ENCODE assay signal across 11 cellular contexts in the genomic region with DNA sequence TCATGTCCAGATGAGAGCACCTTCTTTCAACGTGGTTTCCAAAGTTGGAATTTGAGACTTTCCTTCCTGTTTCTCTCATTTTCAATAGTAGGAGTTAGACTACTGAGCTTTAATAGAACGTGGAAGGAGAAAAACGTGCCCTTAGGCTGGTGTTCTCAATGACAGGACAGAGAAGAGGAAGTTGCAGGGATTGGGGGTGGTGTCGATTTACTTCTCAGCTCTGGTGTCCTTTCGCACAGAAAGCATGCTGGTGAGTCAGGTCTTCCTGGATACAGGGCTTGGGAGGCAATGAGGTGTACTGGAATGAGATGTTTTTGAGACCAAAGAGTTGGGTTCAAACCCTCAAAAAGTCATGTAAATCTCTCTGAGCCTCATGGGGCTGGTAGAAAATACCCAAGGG.
A peak's percentile ranks its signal among the peaks of the same experiment; 100 is the strongest.
DNase-seq lines count a peak whose midpoint lies in the region; ATAC-seq and TF ChIP-seq lines count a peak whose summit lies in the region.
"Had no signal": no experiment of that assay in that cellular context is flagged by ENCODE, and none has a peak within 500 bp of the region (broad histone marks: within the 10 kb centered on the region; RNA-seq: fewer than 3 reads in every experiment).

No MANE protein-coding gene starts in this region.

- in situ Hi-C loops in ACHN (cut with HindIII; ENCODE audit: low pct_ligation_motif_present, low pct_unique_long_range_greater_than_20kb, low sequenced_read_pairs), result no loop called here

- H3K4me3 ChIP-seq in HL-60 (replicated peaks; ENCODE audit: insufficient read depth, low read length), result no peak overlapping the region
- H3K4me3 ChIP-seq: colonic mucosa, Peyer's patch had no signal

- peak; percentile 32 for DNase-seq in ACHN
- DNase-seq in HL-60 (ENCODE audit: low read depth in 1 of 2, low spot score in 1 of 2), result peak; percentile 36 to 52
- DNase-seq in SKM-1 treated with dmso at 0.1 percent for 144 hours (lab: John Stamatoyannopoulos, UW; ENCODE audit: unreplicated experiment), result peak; percentile 81
- peak; percentile 59 for DNase-seq in foreskin melanocyte
- no peak for DNase-seq in activated CD4-positive, alpha-beta T cell treated with anti-CD3 and anti-CD28 coated beads, Interleukin-2, amount 50 U/mL, for 1 hour
- no peak for DNase-seq in central memory CD4-positive, alpha-beta T cell
- DNase-seq: activated CD8-positive, alpha-beta memory T cell treated with anti-CD3 and anti-CD28 coated beads, Interleukin-2, amount 50 U/mL, for 4 hours; colonic mucosa; Peyer's patch had no signal

- H3K27me3 ChIP-seq in HL-60 (ENCODE audit: insufficient read depth, poor library complexity, severe bottlenecking), result no peaks in the 10 kb centered on the region
- H3K27me3 ChIP-seq: colonic mucosa, Peyer's patch had no signal

- no peak for ATAC-seq in HG02852 (IDR thresholded peaks at IDR 0.05; ENCODE audit: unreplicated experiment)
- no peak for ATAC-seq in GM21529 (IDR thresholded peaks at IDR 0.05; ENCODE audit: unreplicated experiment)

- no peak for TF ChIP-seq CTCF in HL-60 (IDR thresholded peaks at IDR 0.05; ENCODE audit: insufficient read depth, low read length)

- no peak overlapping the region for H3K27ac ChIP-seq in HL-60 (replicated peaks)
- H3K27ac ChIP-seq: colonic mucosa, Peyer's patch had no signal

Comparison
In these comparisons a context has a peak if more than half of its experiments do, and no peak if none do; other contexts are left out.
1. DNase-seq: peak in ACHN (single experiment), HL-60 (2 of 2), SKM-1 treated with dmso at 0.1 percent for 144 hours (single experiment) and foreskin melanocyte (single experiment); none in activated CD4-positive, alpha-beta T cell treated with anti-CD3 and anti-CD28 coated beads, Interleukin-2, amount 50 U/mL, for 1 hour (single experiment) and central memory CD4-positive, alpha-beta T cell (single experiment).